ENCODE assay signal across 1 cellular context in the genomic region with DNA sequence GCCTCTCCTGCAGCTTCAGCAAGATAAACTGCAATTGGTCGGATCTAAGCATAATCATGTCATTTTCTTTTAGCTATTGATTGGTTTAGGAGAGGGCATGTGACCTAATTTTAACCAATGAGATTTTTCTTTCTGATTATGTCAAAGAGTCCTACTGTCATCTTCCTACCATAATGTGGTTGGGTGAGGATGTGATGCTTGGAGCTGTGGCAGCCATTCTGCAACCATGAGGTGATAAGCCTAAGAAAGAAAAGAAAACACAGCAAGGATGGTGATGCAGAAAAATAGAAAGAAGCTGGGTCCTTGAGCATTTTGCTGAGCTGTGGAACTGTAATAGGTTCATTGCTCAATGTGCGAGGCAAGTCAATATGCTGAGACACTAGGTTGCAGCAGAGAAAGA.
TF ChIP-seq lines count a peak whose summit lies in the region.

No MANE protein-coding gene starts in this region.

TF ChIP-seq in HCT116, 20 proteins besides CTCF, POLR2A, EP300 and RAD21 (continued from another document):
- no peak for TF ChIP-seq ZBTB33 (IDR thresholded peaks at IDR 0.05; ENCODE audit: extremely low read depth, insufficient replicate concordance, low read length)
- TF ChIP-seq SP1 (IDR thresholded peaks at IDR 0.05; ENCODE audit: low read depth), result no peak
